In genomic region chr6:106511274-106512047, GRCh38 we compare ENCODE assay signal across 1 cellular context.
TF ChIP-seq lines count a peak whose summit lies in the region.

No MANE protein-coding gene starts in this region.

TF ChIP-seq in liver, 16 proteins besides CTCF, POLR2A, EP300 and RAD21 (continued from another document):
- TF ChIP-seq ATF3 (IDR thresholded peaks at IDR 0.05): no peak
- no peak for TF ChIP-seq YY1 (IDR thresholded peaks at IDR 0.05)
TF ChIP-seq in liver: peak in this region for 0.
